Comparison of ENCODE assay signal across 1 cellular context in the genomic region with DNA sequence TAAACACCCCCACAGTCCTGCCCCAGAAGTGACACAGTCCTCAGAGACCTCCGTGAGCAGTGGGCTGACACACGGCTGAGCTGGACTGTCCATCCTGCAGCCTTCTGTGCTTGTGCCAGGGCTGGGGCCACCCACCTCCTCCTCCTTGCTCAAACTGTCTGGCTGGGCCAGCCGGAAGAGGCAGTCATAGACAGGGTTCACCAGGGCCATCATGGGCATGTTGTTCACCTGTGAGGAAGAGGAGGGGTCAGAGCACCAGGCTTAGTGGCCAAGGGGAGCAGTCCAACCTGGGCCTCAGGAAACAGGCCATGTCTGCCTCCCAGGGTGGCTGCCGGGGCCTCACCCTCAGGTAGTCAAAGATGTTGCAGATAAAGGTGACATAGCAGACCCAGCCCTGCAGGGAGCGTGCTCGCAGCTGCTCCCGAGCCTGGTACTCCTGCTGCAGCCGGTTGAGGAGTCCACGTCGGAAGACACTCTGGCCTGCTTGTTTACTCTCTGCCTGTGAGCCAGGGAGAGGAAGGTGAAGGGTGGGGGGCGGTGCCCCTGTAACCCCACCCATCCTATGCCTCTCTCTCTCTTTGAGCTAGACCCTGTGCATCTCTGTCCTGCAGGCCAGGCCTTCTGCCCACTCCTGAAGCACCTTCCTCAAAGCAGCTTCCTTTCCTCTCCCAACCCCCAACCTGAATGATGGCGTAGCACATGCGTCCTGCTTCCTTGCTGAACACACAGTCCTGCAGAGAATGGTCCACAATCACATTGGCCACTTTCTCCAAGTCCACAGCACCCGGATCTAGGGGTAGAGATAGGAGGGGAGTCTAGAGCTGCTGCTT.
TF ChIP-seq lines count a peak whose summit lies in the region.

No MANE protein-coding gene starts in this region.

TF ChIP-seq in HepG2, 621 proteins besides CTCF, POLR2A, EP300 and RAD21 (continued from another document and continues in another):
- TF ChIP-seq, protein P1, sequence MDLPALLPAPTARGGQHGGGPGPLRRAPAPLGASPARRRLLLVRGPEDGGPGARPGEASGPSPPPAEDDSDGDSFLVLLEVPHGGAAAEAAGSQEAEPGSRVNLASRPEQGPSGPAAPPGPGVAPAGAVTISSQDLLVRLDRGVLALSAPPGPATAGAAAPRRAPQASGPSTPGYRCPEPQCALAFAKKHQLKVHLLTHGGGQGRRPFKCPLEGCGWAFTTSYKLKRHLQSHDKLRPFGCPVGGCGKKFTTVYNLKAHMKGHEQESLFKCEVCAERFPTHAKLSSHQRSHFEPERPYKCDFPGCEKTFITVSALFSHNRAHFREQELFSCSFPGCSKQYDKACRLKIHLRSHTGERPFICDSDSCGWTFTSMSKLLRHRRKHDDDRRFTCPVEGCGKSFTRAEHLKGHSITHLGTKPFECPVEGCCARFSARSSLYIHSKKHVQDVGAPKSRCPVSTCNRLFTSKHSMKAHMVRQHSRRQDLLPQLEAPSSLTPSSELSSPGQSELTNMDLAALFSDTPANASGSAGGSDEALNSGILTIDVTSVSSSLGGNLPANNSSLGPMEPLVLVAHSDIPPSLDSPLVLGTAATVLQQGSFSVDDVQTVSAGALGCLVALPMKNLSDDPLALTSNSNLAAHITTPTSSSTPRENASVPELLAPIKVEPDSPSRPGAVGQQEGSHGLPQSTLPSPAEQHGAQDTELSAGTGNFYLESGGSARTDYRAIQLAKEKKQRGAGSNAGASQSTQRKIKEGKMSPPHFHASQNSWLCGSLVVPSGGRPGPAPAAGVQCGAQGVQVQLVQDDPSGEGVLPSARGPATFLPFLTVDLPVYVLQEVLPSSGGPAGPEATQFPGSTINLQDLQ (CRISPR knock-in tag; IDR thresholded peaks at IDR 0.05): no peak
- peak; percentile 95 for TF ChIP-seq ZNF292 (CRISPR knock-in tag; IDR thresholded peaks at IDR 0.05; ENCODE audit: borderline replicate concordance, low read depth)
- no peak for TF ChIP-seq FIP1L1 (IDR thresholded peaks at IDR 0.05; ENCODE audit: borderline replicate concordance, insufficient read depth, low read depth, low read length)
- TF ChIP-seq ELF1 (CRISPR knock-in tag; IDR thresholded peaks at IDR 0.05): peak; percentile 29; the same call in 1 of the 2 replicates
- TF ChIP-seq ZNF430 (CRISPR knock-in tag; IDR thresholded peaks at IDR 0.05): no peak
- TF ChIP-seq ZNF564 (CRISPR knock-in tag; IDR thresholded peaks at IDR 0.05): no peak
- TF ChIP-seq PCBP1 (IDR thresholded peaks at IDR 0.05; ENCODE audit: borderline replicate concordance, low read depth, low read length): 0 out of 2 replicates have a peak, but pooled peaks have one; percentile 38
- peak; percentile 98 for TF ChIP-seq ZNF556 (CRISPR knock-in tag; IDR thresholded peaks at IDR 0.05; ENCODE audit: borderline replicate concordance)
- no peak; the same call in 1 of the 2 replicates for TF ChIP-seq ZSCAN25 (CRISPR knock-in tag; IDR thresholded peaks at IDR 0.05)
- no peak for TF ChIP-seq SMAD9 (CRISPR knock-in tag; IDR thresholded peaks at IDR 0.05)
- TF ChIP-seq, protein P2, sequence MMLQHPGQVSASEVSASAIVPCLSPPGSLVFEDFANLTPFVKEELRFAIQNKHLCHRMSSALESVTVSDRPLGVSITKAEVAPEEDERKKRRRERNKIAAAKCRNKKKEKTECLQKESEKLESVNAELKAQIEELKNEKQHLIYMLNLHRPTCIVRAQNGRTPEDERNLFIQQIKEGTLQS (CRISPR knock-in tag; IDR thresholded peaks at IDR 0.05): no peak
- no peak for TF ChIP-seq PCBP2 (optimal IDR thresholded peaks at IDR 0.05; ENCODE audit: low read depth, low read length, poor library complexity, severe bottlenecking)
- TF ChIP-seq PHF8 (CRISPR knock-in tag; IDR thresholded peaks at IDR 0.05): peak; percentile 44; the same call in 1 of the 2 replicates
- no peak for TF ChIP-seq KMT2B (CRISPR knock-in tag; IDR thresholded peaks at IDR 0.05)
- TF ChIP-seq ZGPAT (CRISPR knock-in tag; IDR thresholded peaks at IDR 0.05): peak; percentile 86
- no peak for TF ChIP-seq MAFF (IDR thresholded peaks at IDR 0.05; ENCODE audit: low read depth, low read length)
- TF ChIP-seq CREM (IDR thresholded peaks at IDR 0.05): peak; percentile 27; the same call in 1 of the 2 replicates
- TF ChIP-seq CREM (CRISPR knock-in tag; IDR thresholded peaks at IDR 0.05): no peak
- 0 out of 2 replicates have a peak, but pooled peaks have one; percentile 55 for TF ChIP-seq ZNF230 (CRISPR knock-in tag; IDR thresholded peaks at IDR 0.05)
- TF ChIP-seq POGZ (CRISPR knock-in tag; IDR thresholded peaks at IDR 0.05): peak; percentile 76; the same call in 1 of the 2 replicates
- no peak for TF ChIP-seq MAF1 (CRISPR knock-in tag; IDR thresholded peaks at IDR 0.05; ENCODE audit: borderline replicate concordance)
- no peak for TF ChIP-seq RAD51 (IDR thresholded peaks at IDR 0.05; ENCODE audit: borderline replicate concordance)
- TF ChIP-seq, protein P3, sequence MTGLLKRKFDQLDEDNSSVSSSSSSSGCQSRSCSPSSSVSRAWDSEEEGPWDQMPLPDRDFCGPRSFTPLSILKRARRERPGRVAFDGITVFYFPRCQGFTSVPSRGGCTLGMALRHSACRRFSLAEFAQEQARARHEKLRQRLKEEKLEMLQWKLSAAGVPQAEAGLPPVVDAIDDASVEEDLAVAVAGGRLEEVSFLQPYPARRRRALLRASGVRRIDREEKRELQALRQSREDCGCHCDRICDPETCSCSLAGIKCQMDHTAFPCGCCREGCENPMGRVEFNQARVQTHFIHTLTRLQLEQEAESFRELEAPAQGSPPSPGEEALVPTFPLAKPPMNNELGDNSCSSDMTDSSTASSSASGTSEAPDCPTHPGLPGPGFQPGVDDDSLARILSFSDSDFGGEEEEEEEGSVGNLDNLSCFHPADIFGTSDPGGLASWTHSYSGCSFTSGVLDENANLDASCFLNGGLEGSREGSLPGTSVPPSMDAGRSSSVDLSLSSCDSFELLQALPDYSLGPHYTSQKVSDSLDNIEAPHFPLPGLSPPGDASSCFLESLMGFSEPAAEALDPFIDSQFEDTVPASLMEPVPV (CRISPR knock-in tag; IDR thresholded peaks at IDR 0.05): 0 out of 2 replicates have a peak, but pooled peaks have one; percentile 65
- no peak for TF ChIP-seq ZNF850 (CRISPR knock-in tag; conservative IDR thresholded peaks at IDR 0.05)
- TF ChIP-seq SALL1 (CRISPR knock-in tag; IDR thresholded peaks at IDR 0.05): peak; percentile 91
- no peak for TF ChIP-seq SIX4 (CRISPR knock-in tag; IDR thresholded peaks at IDR 0.05)
- TF ChIP-seq PAWR (CRISPR knock-in tag; IDR thresholded peaks at IDR 0.05; ENCODE audit: borderline replicate concordance): no peak
- no peak for TF ChIP-seq TBL1XR1 (IDR thresholded peaks at IDR 0.05; ENCODE audit: borderline replicate concordance, low read length, partially characterized antibody)
- TF ChIP-seq DDIT3 (CRISPR knock-in tag; IDR thresholded peaks at IDR 0.05): no peak
- peak in 1 of 2 experiments; percentile 68; a peak in 1 of 4 replicates for TF ChIP-seq KLF16 (CRISPR knock-in tag; IDR thresholded peaks at IDR 0.05)
- peak; percentile 93; the same call in 1 of the 2 replicates for TF ChIP-seq KDM3A (CRISPR knock-in tag; IDR thresholded peaks at IDR 0.05; ENCODE audit: low read depth)
- no peak for TF ChIP-seq ZNF569 (CRISPR knock-in tag; IDR thresholded peaks at IDR 0.05; ENCODE audit: borderline replicate concordance)
- TF ChIP-seq ZNF256 (CRISPR knock-in tag; conservative IDR thresholded peaks at IDR 0.05): no peak
- TF ChIP-seq ZNF670 (CRISPR knock-in tag; IDR thresholded peaks at IDR 0.05; ENCODE audit: borderline replicate concordance): peak; percentile 75; the same call in 1 of the 2 replicates
- TF ChIP-seq, protein P4, sequence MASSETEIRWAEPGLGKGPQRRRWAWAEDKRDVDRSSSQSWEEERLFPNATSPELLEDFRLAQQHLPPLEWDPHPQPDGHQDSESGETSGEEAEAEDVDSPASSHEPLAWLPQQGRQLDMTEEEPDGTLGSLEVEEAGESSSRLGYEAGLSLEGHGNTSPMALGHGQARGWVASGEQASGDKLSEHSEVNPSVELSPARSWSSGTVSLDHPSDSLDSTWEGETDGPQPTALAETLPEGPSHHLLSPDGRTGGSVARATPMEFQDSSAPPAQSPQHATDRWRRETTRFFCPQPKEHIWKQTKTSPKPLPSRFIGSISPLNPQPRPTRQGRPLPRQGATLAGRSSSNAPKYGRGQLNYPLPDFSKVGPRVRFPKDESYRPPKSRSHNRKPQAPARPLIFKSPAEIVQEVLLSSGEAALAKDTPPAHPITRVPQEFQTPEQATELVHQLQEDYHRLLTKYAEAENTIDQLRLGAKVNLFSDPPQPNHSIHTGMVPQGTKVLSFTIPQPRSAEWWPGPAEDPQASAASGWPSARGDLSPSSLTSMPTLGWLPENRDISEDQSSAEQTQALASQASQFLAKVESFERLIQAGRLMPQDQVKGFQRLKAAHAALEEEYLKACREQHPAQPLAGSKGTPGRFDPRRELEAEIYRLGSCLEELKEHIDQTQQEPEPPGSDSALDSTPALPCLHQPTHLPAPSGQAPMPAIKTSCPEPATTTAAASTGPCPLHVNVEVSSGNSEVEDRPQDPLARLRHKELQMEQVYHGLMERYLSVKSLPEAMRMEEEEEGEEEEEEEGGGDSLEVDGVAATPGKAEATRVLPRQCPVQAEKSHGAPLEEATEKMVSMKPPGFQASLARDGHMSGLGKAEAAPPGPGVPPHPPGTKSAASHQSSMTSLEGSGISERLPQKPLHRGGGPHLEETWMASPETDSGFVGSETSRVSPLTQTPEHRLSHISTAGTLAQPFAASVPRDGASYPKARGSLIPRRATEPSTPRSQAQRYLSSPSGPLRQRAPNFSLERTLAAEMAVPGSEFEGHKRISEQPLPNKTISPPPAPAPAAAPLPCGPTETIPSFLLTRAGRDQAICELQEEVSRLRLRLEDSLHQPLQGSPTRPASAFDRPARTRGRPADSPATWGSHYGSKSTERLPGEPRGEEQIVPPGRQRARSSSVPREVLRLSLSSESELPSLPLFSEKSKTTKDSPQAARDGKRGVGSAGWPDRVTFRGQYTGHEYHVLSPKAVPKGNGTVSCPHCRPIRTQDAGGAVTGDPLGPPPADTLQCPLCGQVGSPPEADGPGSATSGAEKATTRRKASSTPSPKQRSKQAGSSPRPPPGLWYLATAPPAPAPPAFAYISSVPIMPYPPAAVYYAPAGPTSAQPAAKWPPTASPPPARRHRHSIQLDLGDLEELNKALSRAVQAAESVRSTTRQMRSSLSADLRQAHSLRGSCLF (CRISPR knock-in tag; IDR thresholded peaks at IDR 0.05; ENCODE audit: borderline replicate concordance): no peak
- 0 out of 2 replicates have a peak, but pooled peaks have one; percentile 25 for TF ChIP-seq ZNF552 (CRISPR knock-in tag; IDR thresholded peaks at IDR 0.05; ENCODE audit: borderline replicate concordance)
- TF ChIP-seq, protein P5, sequence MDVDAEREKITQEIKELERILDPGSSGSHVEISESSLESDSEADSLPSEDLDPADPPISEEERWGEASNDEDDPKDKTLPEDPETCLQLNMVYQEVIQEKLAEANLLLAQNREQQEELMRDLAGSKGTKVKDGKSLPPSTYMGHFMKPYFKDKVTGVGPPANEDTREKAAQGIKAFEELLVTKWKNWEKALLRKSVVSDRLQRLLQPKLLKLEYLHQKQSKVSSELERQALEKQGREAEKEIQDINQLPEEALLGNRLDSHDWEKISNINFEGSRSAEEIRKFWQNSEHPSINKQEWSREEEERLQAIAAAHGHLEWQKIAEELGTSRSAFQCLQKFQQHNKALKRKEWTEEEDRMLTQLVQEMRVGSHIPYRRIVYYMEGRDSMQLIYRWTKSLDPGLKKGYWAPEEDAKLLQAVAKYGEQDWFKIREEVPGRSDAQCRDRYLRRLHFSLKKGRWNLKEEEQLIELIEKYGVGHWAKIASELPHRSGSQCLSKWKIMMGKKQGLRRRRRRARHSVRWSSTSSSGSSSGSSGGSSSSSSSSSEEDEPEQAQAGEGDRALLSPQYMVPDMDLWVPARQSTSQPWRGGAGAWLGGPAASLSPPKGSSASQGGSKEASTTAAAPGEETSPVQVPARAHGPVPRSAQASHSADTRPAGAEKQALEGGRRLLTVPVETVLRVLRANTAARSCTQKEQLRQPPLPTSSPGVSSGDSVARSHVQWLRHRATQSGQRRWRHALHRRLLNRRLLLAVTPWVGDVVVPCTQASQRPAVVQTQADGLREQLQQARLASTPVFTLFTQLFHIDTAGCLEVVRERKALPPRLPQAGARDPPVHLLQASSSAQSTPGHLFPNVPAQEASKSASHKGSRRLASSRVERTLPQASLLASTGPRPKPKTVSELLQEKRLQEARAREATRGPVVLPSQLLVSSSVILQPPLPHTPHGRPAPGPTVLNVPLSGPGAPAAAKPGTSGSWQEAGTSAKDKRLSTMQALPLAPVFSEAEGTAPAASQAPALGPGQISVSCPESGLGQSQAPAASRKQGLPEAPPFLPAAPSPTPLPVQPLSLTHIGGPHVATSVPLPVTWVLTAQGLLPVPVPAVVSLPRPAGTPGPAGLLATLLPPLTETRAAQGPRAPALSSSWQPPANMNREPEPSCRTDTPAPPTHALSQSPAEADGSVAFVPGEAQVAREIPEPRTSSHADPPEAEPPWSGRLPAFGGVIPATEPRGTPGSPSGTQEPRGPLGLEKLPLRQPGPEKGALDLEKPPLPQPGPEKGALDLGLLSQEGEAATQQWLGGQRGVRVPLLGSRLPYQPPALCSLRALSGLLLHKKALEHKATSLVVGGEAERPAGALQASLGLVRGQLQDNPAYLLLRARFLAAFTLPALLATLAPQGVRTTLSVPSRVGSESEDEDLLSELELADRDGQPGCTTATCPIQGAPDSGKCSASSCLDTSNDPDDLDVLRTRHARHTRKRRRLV (CRISPR knock-in tag; IDR thresholded peaks at IDR 0.05): no peak
- TF ChIP-seq ZNF3 (CRISPR knock-in tag; IDR thresholded peaks at IDR 0.05): peak; percentile 96
- no peak for TF ChIP-seq ZNF10 (CRISPR knock-in tag; IDR thresholded peaks at IDR 0.05; ENCODE audit: borderline replicate concordance, low read depth)
